ENCODE assay signal across 9 cellular contexts in the genomic region with DNA sequence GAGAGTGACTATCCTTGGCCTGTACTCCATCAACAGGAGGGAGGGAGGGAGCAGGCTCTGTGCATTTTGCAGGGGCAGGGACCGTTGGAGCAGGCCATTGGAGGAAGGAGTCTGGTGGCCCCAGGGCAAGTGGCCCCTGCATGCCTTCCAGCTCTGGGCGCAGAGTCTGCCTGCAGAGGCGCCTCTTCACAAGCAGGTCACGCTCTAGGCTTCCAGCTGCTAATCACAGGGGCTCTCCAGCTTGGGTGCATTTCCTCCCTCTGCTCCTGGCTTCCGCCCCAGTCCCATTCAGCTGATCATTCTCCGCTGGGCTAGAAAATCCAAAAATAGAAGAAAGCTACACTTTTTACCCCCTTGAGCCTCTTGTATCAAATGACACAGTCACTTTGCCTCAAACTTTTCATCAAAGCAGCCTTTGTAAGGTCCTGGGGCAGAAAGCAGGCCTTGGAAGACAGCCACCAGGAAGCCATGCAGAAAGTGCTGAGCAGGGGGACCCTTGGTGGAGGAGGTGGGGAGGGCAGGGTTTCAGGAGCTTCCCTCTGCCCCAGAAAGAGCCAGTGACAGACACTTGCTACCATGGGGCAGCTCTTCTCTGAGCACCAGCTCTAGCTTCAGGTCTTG. TPM values are rescaled to one million over a fixed set of nuclear protein-coding genes. Genes with fewer than 3 reads are reported as not detected.
DNase-seq lines count a peak whose midpoint lies in the region; ATAC-seq and TF ChIP-seq lines count a peak whose summit lies in the region.
"Had no signal": no experiment of that assay in that cellular context is flagged by ENCODE, and none has a peak within 500 bp of the region (broad histone marks: within the 10 kb centered on the region; RNA-seq: fewer than 3 reads in every experiment).

No MANE protein-coding gene starts in this region.

- TF ChIP-seq EP300 in SK-N-SH (IDR thresholded peaks at IDR 0.05; ENCODE audit: borderline replicate concordance in 1 of 2, low read depth in 1 of 2, low read length in 1 of 2) (no peak), tibial nerve (IDR thresholded peaks at IDR 0.05) (peak; percentile 44 to 70)

- H2AFZ ChIP-seq in SK-N-SH (ENCODE audit: low read depth), result 0 out of 2 replicates have a peak overlapping the region, but pooled peaks have one; percentile 11
- no peak overlapping the region for H2AFZ ChIP-seq in PC-9

- H4K20me1 ChIP-seq in SK-N-SH (ENCODE audit: insufficient read depth), result no peaks in the 10 kb centered on the region
- H4K20me1 ChIP-seq in PC-9 (ENCODE audit: insufficient read depth), result no peaks in the 10 kb centered on the region

- H3K9me3 ChIP-seq in SK-N-SH (no peaks in the 10 kb centered on the region), iPS-15b (ENCODE audit: control insufficient read depth, insufficient read depth, low read length) (no peaks in the 10 kb centered on the region), tibial nerve (no peaks in the 10 kb centered on the region), PC-9 (ENCODE audit: insufficient read depth, low read depth) (no peaks in the 10 kb centered on the region)

- no peak for DNase-seq in SK-N-SH
- DNase-seq in RPMI8226, result peak; percentile 81
- peak; percentile 25 to 49 for DNase-seq in tibial nerve (ENCODE audit: low spot score in 2 of 2)
- no peak for DNase-seq in PC-9
- DNase-seq in stimulated activated CD4-positive, alpha-beta T cell treated with anti-CD3 and anti-CD28 coated beads, Interleukin-4, amount 100 ng/mL, for 24 hours, result no peak
- DNase-seq in NOMO-1 treated with DMSO at 0.1 percent for 48 hours (lab: John Stamatoyannopoulos, UW; ENCODE audit: unreplicated experiment), result no peak

- BruUV-seq in PC-9 (replicated peaks; lab: Mats Ljungman, UMichigan), result no TSS peak

- no peak; the same call in 2 of the 3 replicates for ATAC-seq in SK-N-SH treated with all-trans-retinoic acid at 6 μM for 48 hours

- no peaks in the 10 kb centered on the region for H3K9me2 ChIP-seq in SK-N-SH
- no peaks in the 10 kb centered on the region for H3K9me2 ChIP-seq in PC-9 (ENCODE audit: insufficient read depth)

- H3K4me3 ChIP-seq in SK-N-SH (ENCODE audit: low read depth in 2 of 2, low read length in 1 of 2), result no peak overlapping the region
- H3K4me3 ChIP-seq in iPS-15b (ENCODE audit: low read depth, low read length), result peak overlapping the region; percentile 13
- H3K4me3 ChIP-seq in tibial nerve, result no peak overlapping the region
- no peak overlapping the region for H3K4me3 ChIP-seq in PC-9

- 74% methylated on average over 6 of the region's 6 CpGs for whole genome bisulfite sequencing in SK-N-SH (ENCODE audit: low lambda C conversion rate)
- WGBS in tibial nerve, 2 donors, result 26 to 27% methylated on average over 6 of the region's 6 CpGs

- H3K27me3 ChIP-seq in SK-N-SH (ENCODE audit: insufficient read depth) (no peaks in the 10 kb centered on the region), iPS-15b (ENCODE audit: control insufficient read depth, insufficient read depth, low read length) (peaks cover 2% of the 10 kb centered on the region), tibial nerve (no peaks in the 10 kb centered on the region), PC-9 (ENCODE audit: insufficient read depth, low read depth) (no peaks in the 10 kb centered on the region)

- H3K4me1 ChIP-seq in SK-N-SH (ENCODE audit: control insufficient read depth in 1 of 2, insufficient read depth in 2 of 2, low read depth in 1 of 2, low read length in 1 of 2) (peaks cover 17 to 32% of the 10 kb centered on the region in 2 experiments; a peak in 3 of 4 replicates), iPS-15b (ENCODE audit: control insufficient read depth, insufficient read depth, low read length) (peaks cover 14% of the 10 kb centered on the region), tibial nerve (peaks cover 0 to 44% (median 38%) of the 10 kb centered on the region in 4 donors), PC-9 (replicated peaks; ENCODE audit: insufficient read depth) (peaks cover 19% of the 10 kb centered on the region)

- no peak for TF ChIP-seq RAD21 in SK-N-SH (IDR thresholded peaks at IDR 0.05; ENCODE audit: low read length)

- H3K27ac ChIP-seq in SK-N-SH (ENCODE audit: low read depth in 2 of 2, low read length in 1 of 2) (no peak overlapping the region), tibial nerve (peak overlapping the region; percentile 57 to 93 (median 74)), PC-9 (no peak overlapping the region)

- no peak for TF ChIP-seq CTCF in SK-N-SH (IDR thresholded peaks at IDR 0.05)
- TF ChIP-seq CTCF in tibial nerve (IDR thresholded peaks at IDR 0.05), result peak in 3 of 5 experiments; percentile 21 to 48 (median 23)
- TF ChIP-seq CTCF in PC-9 (conservative IDR thresholded peaks at IDR 0.05), result no peak

- no peak for TF ChIP-seq POLR2A in tibial nerve (IDR thresholded peaks at IDR 0.05)

- intact Hi-C loops in PC-9 (cut with micrococcal nuclease; ENCODE audit: unreplicated experiment), result no loop called here

- H3F3A ChIP-seq in SK-N-SH (replicated peaks; ENCODE audit: insufficient read depth), result peaks cover 15% of the 10 kb centered on the region
- H3F3A ChIP-seq in PC-9 (ENCODE audit: insufficient read depth, low read depth), result 0 out of 2 replicates have a peak, but pooled peaks cover 4% of the 10 kb centered on the region

- H3K36me3 ChIP-seq in SK-N-SH (replicated peaks in 1 of 2; ENCODE audit: control insufficient read depth in 1 of 2, insufficient read depth in 2 of 2, low read length in 1 of 2) (no peaks in the 10 kb centered on the region), iPS-15b (ENCODE audit: control insufficient read depth, insufficient read depth, low read length) (no peaks in the 10 kb centered on the region), tibial nerve (no peaks in the 10 kb centered on the region), PC-9 (ENCODE audit: low read depth) (no peaks in the 10 kb centered on the region)

- H3K9ac ChIP-seq in SK-N-SH (no peak overlapping the region), iPS-15b (ENCODE audit: low read depth, low read length) (no peak overlapping the region)

- H3K79me2 ChIP-seq in SK-N-SH (ENCODE audit: insufficient read depth), result no peaks in the 10 kb centered on the region
- H3K79me2 ChIP-seq in PC-9 (ENCODE audit: low read depth), result no peaks in the 10 kb centered on the region

- CTCF ChIA-PET in SK-N-SH (lab: Yijun Ruan, JAX) (no interaction called here), PC-9 (lab: Charles Lee) (interaction anchor here (0.6 kb wide), 1 partner anchor 417 kb away, joined by 6 read pairs; no protein-coding TSS in a partner anchor)

- POLR2A ChIA-PET in SK-N-SH (lab: Yijun Ruan, JAX) (no interaction called here), PC-9 (lab: Charles Lee; ENCODE audit: unreplicated experiment) (interaction anchor here (0.6 kb wide), 1 partner anchor 99 kb away, joined by 3 read pairs; no protein-coding TSS in a partner anchor)

- H3K4me2 ChIP-seq in SK-N-SH (peak overlapping the region; percentile 5; the same call in 1 of the 2 replicates), PC-9 (no peak overlapping the region)

TF ChIP-seq in SK-N-SH, 30 proteins besides CTCF, POLR2A, EP300 and RAD21:
- TF ChIP-seq MEF2A (IDR thresholded peaks at IDR 0.05; ENCODE audit: borderline replicate concordance, low read depth), result peak; percentile 78
- no peak for TF ChIP-seq EZH2phosphoT487 (IDR thresholded peaks at IDR 0.05; ENCODE audit: borderline replicate concordance, low read depth)

TF ChIP-seq in SK-N-SH treated with all-trans-retinoic acid at 6 μM for 48 hours, 23 proteins besides CTCF, POLR2A, EP300 and RAD21 (continues in another document):
- TF ChIP-seq PPARA (CRISPR knock-in tag; IDR thresholded peaks at IDR 0.05; ENCODE audit: borderline replicate concordance) (no peak), ZNF70 (CRISPR knock-in tag; IDR thresholded peaks at IDR 0.05) (no peak), SNAI2 (CRISPR knock-in tag; IDR thresholded peaks at IDR 0.05) (no peak), ESRRG (CRISPR knock-in tag; IDR thresholded peaks at IDR 0.05) (no peak), ZC3H10 (CRISPR knock-in tag; IDR thresholded peaks at IDR 0.05) (no peak), ZFP30 (CRISPR knock-in tag; IDR thresholded peaks at IDR 0.05) (no peak), ISL1 (CRISPR knock-in tag; IDR thresholded peaks at IDR 0.05) (no peak)
- TF ChIP-seq, protein P1, sequence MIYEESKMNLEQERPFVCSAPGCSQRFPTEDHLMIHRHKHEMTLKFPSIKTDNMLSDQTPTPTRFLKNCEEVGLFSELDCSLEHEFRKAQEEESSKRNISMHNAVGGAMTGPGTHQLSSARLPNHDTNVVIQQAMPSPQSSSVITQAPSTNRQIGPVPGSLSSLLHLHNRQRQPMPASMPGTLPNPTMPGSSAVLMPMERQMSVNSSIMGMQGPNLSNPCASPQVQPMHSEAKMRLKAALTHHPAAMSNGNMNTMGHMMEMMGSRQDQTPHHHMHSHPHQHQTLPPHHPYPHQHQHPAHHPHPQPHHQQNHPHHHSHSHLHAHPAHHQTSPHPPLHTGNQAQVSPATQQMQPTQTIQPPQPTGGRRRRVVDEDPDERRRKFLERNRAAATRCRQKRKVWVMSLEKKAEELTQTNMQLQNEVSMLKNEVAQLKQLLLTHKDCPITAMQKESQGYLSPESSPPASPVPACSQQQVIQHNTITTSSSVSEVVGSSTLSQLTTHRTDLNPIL (CRISPR knock-in tag; IDR thresholded peaks at IDR 0.05; ENCODE audit: low read depth), result no peak
- TF ChIP-seq, protein P2, sequence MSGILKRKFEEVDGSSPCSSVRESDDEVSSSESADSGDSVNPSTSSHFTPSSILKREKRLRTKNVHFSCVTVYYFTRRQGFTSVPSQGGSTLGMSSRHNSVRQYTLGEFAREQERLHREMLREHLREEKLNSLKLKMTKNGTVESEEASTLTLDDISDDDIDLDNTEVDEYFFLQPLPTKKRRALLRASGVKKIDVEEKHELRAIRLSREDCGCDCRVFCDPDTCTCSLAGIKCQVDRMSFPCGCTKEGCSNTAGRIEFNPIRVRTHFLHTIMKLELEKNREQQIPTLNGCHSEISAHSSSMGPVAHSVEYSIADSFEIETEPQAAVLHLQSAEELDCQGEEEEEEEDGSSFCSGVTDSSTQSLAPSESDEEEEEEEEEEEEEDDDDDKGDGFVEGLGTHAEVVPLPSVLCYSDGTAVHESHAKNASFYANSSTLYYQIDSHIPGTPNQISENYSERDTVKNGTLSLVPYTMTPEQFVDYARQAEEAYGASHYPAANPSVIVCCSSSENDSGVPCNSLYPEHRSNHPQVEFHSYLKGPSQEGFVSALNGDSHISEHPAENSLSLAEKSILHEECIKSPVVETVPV (CRISPR knock-in tag; IDR thresholded peaks at IDR 0.05), result no peak

RNA-seq across cellular contexts. Expression of a gene that starts 11.3 kb away (rescaled TPM):
- not detected in 2 replicates for polyA plus RNA-seq in SK-N-SH (2012; rRNA removed)
- polyA plus RNA-seq in SK-N-SH (2012; cell fraction: cytosol; rRNA removed), result not detected in 2 replicates
- polyA plus RNA-seq in SK-N-SH (2012; cell fraction: nucleus; rRNA removed), result not detected in 2 replicates
- total RNA-seq in tibial nerve (not detected), PC-9 (2021) (not detected in 2 replicates)
- polyA plus RNA-seq: keratinocyte had no signal

RNA-seq across cellular contexts. Expression of a gene that starts 51.7 kb away (rescaled TPM):
- polyA plus RNA-seq in SK-N-SH (2012; rRNA removed), result 33.6 and 41.2 TPM in 2 replicates
- 52.0 and 64.7 TPM in 2 replicates for polyA plus RNA-seq in SK-N-SH (2012; cell fraction: cytosol; rRNA removed)
- 36.9 and 64.0 TPM in 2 replicates for polyA plus RNA-seq in SK-N-SH (2012; cell fraction: nucleus; rRNA removed)
- total RNA-seq in tibial nerve (100 to 1,000 TPM; 116 to 149 (median 127) TPM), PC-9 (2021) (19.5 and 19.7 TPM in 2 replicates)

RNA-seq across cellular contexts. Expression of a gene that starts 51.7 kb away (rescaled TPM):
- 9.3 and 9.5 TPM in 2 replicates for polyA plus RNA-seq in SK-N-SH (2012; rRNA removed)
- polyA plus RNA-seq in SK-N-SH (2012; cell fraction: cytosol; rRNA removed), result 6.3 and 9.7 TPM in 2 replicates
- polyA plus RNA-seq in SK-N-SH (2012; cell fraction: nucleus; rRNA removed), result 7.2 and 8.1 TPM in 2 replicates
- 1 to 10 TPM; 1.8 to 9.0 (median 3.9) TPM for total RNA-seq in tibial nerve
- total RNA-seq in PC-9 (2021), result 23.9 and 24.1 TPM in 2 replicates

Comparison
In these comparisons a context has a peak if more than half of its experiments do, and no peak if none do; other contexts are left out.
1. DNase-seq: peak in RPMI8226 (single experiment) and tibial nerve (2 of 2); none in SK-N-SH (single experiment), PC-9 (0 of 2), stimulated activated CD4-positive, alpha-beta T cell treated with anti-CD3 and anti-CD28 coated beads, Interleukin-4, amount 100 ng/mL, for 24 hours (single experiment) and NOMO-1 treated with DMSO at 0.1 percent for 48 hours (single experiment).
2. H3K27ac ChIP-seq: peak in tibial nerve (4 of 4); none in SK-N-SH (0 of 2) and PC-9 (single experiment).
3. CTCF ChIP-seq: peak in tibial nerve (3 of 5); none in SK-N-SH (single experiment) and PC-9 (single experiment).